In the genomic region with DNA sequence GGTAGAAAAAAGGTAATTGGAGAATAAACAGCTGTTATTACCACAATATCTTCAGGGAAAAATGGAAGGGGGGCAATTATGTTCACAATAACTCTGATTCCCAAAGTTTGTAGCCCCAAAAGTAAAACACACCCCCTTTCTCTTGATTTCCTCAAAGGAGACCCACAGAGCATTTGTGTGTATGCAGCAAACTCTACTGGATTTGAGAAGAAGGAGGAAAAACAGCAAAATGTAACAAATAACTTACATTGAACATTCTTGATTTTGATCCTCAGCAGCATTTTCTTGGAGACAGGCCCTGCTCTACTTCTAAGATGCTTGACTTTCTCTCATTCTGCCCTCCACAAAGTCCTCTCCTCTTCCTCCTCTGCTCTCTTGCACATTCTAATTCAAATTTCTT, we compare ENCODE assay signal across 21 cellular contexts.
"Had no signal": no experiment of that assay in that cellular context is flagged by ENCODE, and none has a peak within 500 bp of the region (broad histone marks: within the 10 kb centered on the region; RNA-seq: fewer than 3 reads in every experiment).

No MANE protein-coding gene starts in this region.

- H3K36me3 ChIP-seq: left ventricle myocardium inferior, pancreas, right atrium auricular region, right lobe of liver, stomach, suprapubic skin, thoracic aorta, tibial artery, upper lobe of right lung had no signal

- ATAC-seq: naive thymus-derived CD8-positive, alpha-beta T cell; pancreas; psoas muscle; right lobe of liver; stimulated activated naive B cell treated with anti-CD40 and anti-IgM and Interleukin-4, amounts not matched to agents 10 μg/mL and 1 μg/mL and 100 μg/mL, for 72 hours; stimulated activated naive CD8-positive, alpha-beta T cell treated with anti-CD3 and anti-CD28 coated beads, Interleukin-15, Interleukin-2, amounts not matched to agents 100 U/mL and 50 U/mL, for 24 hours; upper lobe of right lung had no signal

- H3K27me3 ChIP-seq: pancreas, right atrium auricular region, right lobe of liver, stomach, suprapubic skin, tibial artery, upper lobe of right lung had no signal

- H3K4me2 ChIP-seq: smooth muscle cell had no signal

- DNase-seq: left ventricle myocardium inferior; naive thymus-derived CD8-positive, alpha-beta T cell; nucleus accumbens; pancreas; psoas muscle; right lobe of liver; stimulated activated CD4-positive, alpha-beta T cell treated with anti-CD3 and anti-CD28 coated beads, Interleukin-1b, Interleukin-23, amount 100 ng/mL, for 48 hours; stimulated activated CD4-positive, alpha-beta T cell treated with anti-CD3 and anti-CD28 coated beads, Interleukin-4, amount 100 ng/mL, for 1 hour; stimulated activated naive B cell treated with anti-CD40 and anti-IgM and Interleukin-4, amounts not matched to agents 10 μg/mL and 1 μg/mL and 100 μg/mL, for 72 hours; stimulated activated naive CD8-positive, alpha-beta T cell treated with anti-CD3 and anti-CD28 coated beads, Interleukin-15, Interleukin-2, amounts not matched to agents 100 U/mL and 50 U/mL, for 24 hours; stomach; tibial artery; trophoblast cell; upper lobe of right lung had no signal

- H3K4me1 ChIP-seq: left ventricle myocardium inferior, pancreas, psoas muscle, right atrium auricular region, right lobe of liver, stomach, suprapubic skin, tibial artery, upper lobe of right lung had no signal

- H3K9me3 ChIP-seq: left ventricle myocardium inferior, pancreas, psoas muscle, right atrium auricular region, right lobe of liver, stomach, suprapubic skin, thoracic aorta, tibial artery, upper lobe of right lung had no signal

- H3K4me3 ChIP-seq: left ventricle myocardium inferior, lung, pancreas, psoas muscle, right atrium auricular region, right lobe of liver, smooth muscle cell, stomach, suprapubic skin, thoracic aorta, tibial artery, upper lobe of right lung had no signal

- FAIRE-seq: keratinocyte, pancreas, urothelium cell line had no signal

- H3K27ac ChIP-seq: left ventricle myocardium inferior, pancreas, psoas muscle, right atrium auricular region, right lobe of liver, stomach, suprapubic skin, thoracic aorta, tibial artery, upper lobe of right lung had no signal
